17 cellular contexts compared by ENCODE assay signal in genomic region chr3:141345951-141346817, GRCh38. TPM values are rescaled to one million over a fixed set of nuclear protein-coding genes. Genes with fewer than 3 reads are reported as not detected.
DNase-seq lines count a peak whose midpoint lies in the region; ATAC-seq, FAIRE-seq and TF ChIP-seq lines count a peak whose summit lies in the region.
"Had no signal": no experiment of that assay in that cellular context is flagged by ENCODE, and none has a peak within 500 bp of the region (broad histone marks: within the 10 kb centered on the region; RNA-seq: fewer than 3 reads in every experiment).

No MANE protein-coding gene starts in this region.

- DNase-seq in CD14-positive monocyte (ENCODE audit: low spot score) (no peak), MV-4-11 (lab: John Stamatoyannopoulos, UW) (peak; percentile 87), astrocyte (ENCODE audit: low read depth) (no peak), mucosa of descending colon (peak; percentile 54 to 68 (median 61)), DMS79 (lab: John Stamatoyannopoulos, UW) (no peak), HFFc6 (no peak)
- DNase-seq: effector memory CD8-positive, alpha-beta T cell; left cardiac atrium; NCI-H187 treated with DMSO at 0.1 percent for 48 hours; NCI-H510A; stimulated activated naive CD8-positive, alpha-beta T cell treated with anti-CD3 and anti-CD28 coated beads, Interleukin-15, Interleukin-2, amounts not matched to agents 100 U/mL and 50 U/mL, for 24 hours; SW 1271 had no signal

- H3K9me3 Mint-ChIP-seq in CD14-positive monocyte (peaks cover 0 to 9% (median 4%) of the 10 kb centered on the region in 7 donors), astrocyte (ENCODE audit: unreplicated experiment) (no peaks in the 10 kb centered on the region), HFFc6 (peaks cover 3% of the 10 kb centered on the region)
- H3K9me3 Mint-ChIP-seq: effector memory CD8-positive, alpha-beta T cell had no signal

- H3K4me2 ChIP-seq in astrocyte (ENCODE audit: low read length) = no peak overlapping the region

- H3K4me3 Mint-ChIP-seq in CD14-positive monocyte (peak overlapping the region; percentile 58 to 75), astrocyte (ENCODE audit: unreplicated experiment) (no peak overlapping the region), HFFc6 (no peak overlapping the region)
- H3K4me3 Mint-ChIP-seq: activated T-helper 1 cell treated with anti-CD3 and anti-CD28 coated beads, Interleukin-12 subunit alpha, Interleukin-12 subunit beta, Interleukin-2, Interleukin-4 antibody, amounts not matched to agents 30 ng/mL and 10 ng/mL and 1 ng/mL, durations not matched to agents 14 hours and 24 hours and 36 hours; effector memory CD8-positive, alpha-beta T cell had no signal

- ATAC-seq in mucosa of descending colon = peak; percentile 91
- no peak for ATAC-seq in GM19324 (IDR thresholded peaks at IDR 0.05; ENCODE audit: low FRiP score, unreplicated experiment)
- no peak for ATAC-seq in GM19328 (IDR thresholded peaks at IDR 0.05; ENCODE audit: unreplicated experiment)
- ATAC-seq: effector memory CD8-positive, alpha-beta T cell; left cardiac atrium; stimulated activated naive CD8-positive, alpha-beta T cell treated with anti-CD3 and anti-CD28 coated beads, Interleukin-15, Interleukin-2, amounts not matched to agents 100 U/mL and 50 U/mL, for 24 hours had no signal

- peaks cover 9% of the 10 kb centered on the region for H3K4me1 Mint-ChIP-seq in CD14-positive monocyte
- peaks cover 9% of the 10 kb centered on the region for H3K4me1 Mint-ChIP-seq in astrocyte (ENCODE audit: low read depth, unreplicated experiment)
- H3K4me1 Mint-ChIP-seq in HFFc6 (ENCODE audit: low read depth) = peaks cover 41% of the 10 kb centered on the region

- no peaks in the 10 kb centered on the region for H3K27me3 ChIP-seq in astrocyte (ENCODE audit: insufficient read depth, low read length)

- H3K27ac Mint-ChIP-seq in CD14-positive monocyte (peak overlapping the region in 3 of 7 donors; percentile 48 to 78 (median 55)), astrocyte (ENCODE audit: unreplicated experiment) (peak overlapping the region; percentile 66), HFFc6 (no peak overlapping the region)
- H3K27ac Mint-ChIP-seq: activated T-helper 1 cell treated with anti-CD3 and anti-CD28 coated beads, Interleukin-12 subunit alpha, Interleukin-12 subunit beta, Interleukin-2, Interleukin-4 antibody, amounts not matched to agents 30 ng/mL and 10 ng/mL and 1 ng/mL, durations not matched to agents 14 hours and 24 hours and 36 hours; effector memory CD8-positive, alpha-beta T cell had no signal

- peaks cover 8% of the 10 kb centered on the region for H3K4me1 ChIP-seq in astrocyte (ENCODE audit: insufficient read depth, low read length)
- H3K4me1 ChIP-seq in mucosa of descending colon (ENCODE audit: low read depth) = peaks cover 7% of the 10 kb centered on the region
- H3K4me1 ChIP-seq: prostate gland had no signal

- no peaks in the 10 kb centered on the region for H3K9me3 ChIP-seq in astrocyte (ENCODE audit: insufficient read depth, low read depth, low read length)
- H3K9me3 ChIP-seq in mucosa of descending colon = no peaks in the 10 kb centered on the region
- H3K9me3 ChIP-seq: prostate gland had no signal

- no peaks in the 10 kb centered on the region for H3K36me3 ChIP-seq in astrocyte (ENCODE audit: insufficient read depth, low read length)
- H3K36me3 ChIP-seq in mucosa of descending colon (ENCODE audit: low read depth) = no peaks in the 10 kb centered on the region
- H3K36me3 ChIP-seq: prostate gland had no signal

- H4K20me1 ChIP-seq in astrocyte (ENCODE audit: insufficient read depth, low read length) = no peaks in the 10 kb centered on the region

- H3K36me3 Mint-ChIP-seq in CD14-positive monocyte (no peaks in the 10 kb centered on the region), astrocyte (ENCODE audit: low read depth, unreplicated experiment) (no peaks in the 10 kb centered on the region), HFFc6 (ENCODE audit: low read depth) (peaks cover 8% of the 10 kb centered on the region; the same call in 1 of the 2 replicates)

- intact Hi-C loops in CD14-positive monocyte (cut with micrococcal nuclease) = no loop called here
- intact Hi-C loops in mucosa of descending colon (cut with DNase I, micrococcal nuclease) = no loop called here

- peaks cover 0 to 5% (median 2%) of the 10 kb centered on the region in 3 donors for H3K27me3 Mint-ChIP-seq in CD14-positive monocyte (ENCODE audit: low read depth in 3 of 3)
- peaks cover 4% of the 10 kb centered on the region for H3K27me3 Mint-ChIP-seq in astrocyte (ENCODE audit: low read depth, unreplicated experiment)
- H3K27me3 Mint-ChIP-seq in HFFc6 (ENCODE audit: insufficient read depth) = no peaks in the 10 kb centered on the region; the same call in none of the 2 replicates

- H3K4me3 ChIP-seq in astrocyte (ENCODE audit: insufficient read depth, low read depth, low read length) (no peak overlapping the region), mucosa of descending colon (no peak overlapping the region)
- H3K4me3 ChIP-seq: prostate gland had no signal

- no peak overlapping the region for H3K27ac ChIP-seq in astrocyte (ENCODE audit: low read depth, low read length)
- H3K27ac ChIP-seq: prostate gland had no signal

- no peak for TF ChIP-seq CTCF in CD14-positive monocyte (IDR thresholded peaks at IDR 0.05)
- no peak for TF ChIP-seq CTCF in astrocyte (IDR thresholded peaks at IDR 0.05; ENCODE audit: insufficient read depth, low read depth, low read length)
- TF ChIP-seq CTCF in mucosa of descending colon (IDR thresholded peaks at IDR 0.05) = no peak
- no peak for TF ChIP-seq CTCF in HFFc6 (IDR thresholded peaks at IDR 0.05)

- H2AFZ ChIP-seq in astrocyte (ENCODE audit: low read depth, low read length) = peak overlapping the region; percentile 27

- H3K9ac ChIP-seq in astrocyte (ENCODE audit: low read length) = no peak overlapping the region

- FAIRE-seq in astrocyte (lab: Jason Lieb, UNC) = no peak
- FAIRE-seq: H54 had no signal

- H3K79me2 ChIP-seq in astrocyte (ENCODE audit: insufficient read depth, low read length) = no peaks in the 10 kb centered on the region

RNA-seq across cellular contexts. Expression of gene ZBTB38, which starts 22.1 kb away (rescaled TPM):
- 10 to 100 TPM; 19.0 to 28.5 TPM for polyA plus RNA-seq in CD14-positive monocyte
- total RNA-seq in astrocyte = 57.6 and 60.7 TPM in 2 replicates
- 100 to 1,000 TPM in 2 of 3 donors, 10 to 100 TPM in 1; 96.0 to 153 (median 144) TPM for total RNA-seq in mucosa of descending colon
- 100 to 1,000 TPM; 146 to 172 (median 158) TPM for total RNA-seq in HFFc6 (2021; fragmentation: NEBNext Ultra II Directional; extraction: Animal tissue kit (Norgen Biotek cat#: 25700))

Comparison
In these comparisons a context has a peak if more than half of its experiments do, and no peak if none do; other contexts are left out.
1. DNase-seq: peak in MV-4-11 (single experiment) and mucosa of descending colon (3 of 3); none in CD14-positive monocyte (single experiment), astrocyte (single experiment), DMS79 (single experiment) and HFFc6 (single experiment).
2. H3K4me3 Mint-ChIP-seq: peak in CD14-positive monocyte (2 of 2); none in astrocyte (single experiment) and HFFc6 (single experiment).